13 cellular contexts compared by ENCODE assay signal in genomic region chr2:182057002-182057401, GRCh38.
"Had no signal": no experiment of that assay in that cellular context is flagged by ENCODE, and none has a peak within 500 bp of the region (broad histone marks: within the 10 kb centered on the region; RNA-seq: fewer than 3 reads in every experiment).

No MANE protein-coding gene starts in this region.

- ATAC-seq: effector memory CD8-positive, alpha-beta T cell; left colon; left ventricle myocardium superior had no signal

- DNase-seq: effector memory CD8-positive, alpha-beta T cell; esophagus squamous epithelium; left colon; left ventricle myocardium superior; mesendoderm; naive B cell; posterior cingulate gyrus; sigmoid colon; stimulated activated CD4-positive, alpha-beta T cell treated with anti-CD3 and anti-CD28 coated beads, Interleukin-2, amount 100 ng/mL, for 24 hours; stimulated activated naive CD4-positive, alpha-beta T cell; stomach; substantia nigra; transverse colon had no signal
